8 cellular contexts compared by ENCODE assay signal in genomic region chr17:29389994-29390855, GRCh38. TPM values are rescaled to one million over a fixed set of nuclear protein-coding genes. Genes with fewer than 3 reads are reported as not detected.
DNase-seq lines count a peak whose midpoint lies in the region; ATAC-seq and TF ChIP-seq lines count a peak whose summit lies in the region.

Gene TAOK1, plus strand, starts transcription at chr17:29390363. Its CDS starts 61,186 bp downstream, at chr17:29451549.

- no peak for TF ChIP-seq CTCF in PC-9 (conservative IDR thresholded peaks at IDR 0.05)
- TF ChIP-seq CTCF in epithelial cell of esophagus (IDR thresholded peaks at IDR 0.05; ENCODE audit: insufficient read depth, low read depth, low read length, missing control alignments): no peak

- BruUV-seq in PC-9 (replicated peaks; lab: Mats Ljungman, UMichigan): no TSS peak

- H3K27ac ChIP-seq in PC-9: peak within 1 kb of the TSS; percentile 45

- peaks cover 11% of the 10 kb centered on the region; the same call in 1 of the 2 replicates for H3F3A ChIP-seq in PC-9 (ENCODE audit: insufficient read depth, low read depth)

- peak within 1 kb of the TSS; percentile 99 for H3K4me2 ChIP-seq in PC-9

- no peaks in the 10 kb centered on the region for H3K9me2 ChIP-seq in PC-9 (ENCODE audit: insufficient read depth)

- H3K79me2 ChIP-seq in PC-9 (ENCODE audit: low read depth): peaks cover 45% of the 10 kb centered on the region

- H3K27me3 ChIP-seq in PC-9 (ENCODE audit: insufficient read depth, low read depth) (no peaks in the 10 kb centered on the region), mononuclear cell (ENCODE audit: insufficient read depth, low read length) (no peaks in the 10 kb centered on the region)

- H3K9me3 ChIP-seq in PC-9 (ENCODE audit: insufficient read depth, low read depth) (no peaks in the 10 kb centered on the region), mononuclear cell (ENCODE audit: low read depth, low read length) (no peaks in the 10 kb centered on the region)

- peak; percentile 85 for ATAC-seq in GM21529 (IDR thresholded peaks at IDR 0.05; ENCODE audit: unreplicated experiment)

- H2AFZ ChIP-seq in PC-9: peak within 1 kb of the TSS; percentile 91

- intact Hi-C loops in PC-9 (cut with micrococcal nuclease; ENCODE audit: unreplicated experiment): no loop called here

- CTCF ChIA-PET in PC-9 (lab: Charles Lee): interaction anchor here (0.5 to 0.8 kb wide), 3 partner anchors 21 to 249 kb away, joined by 3 to 4 read pairs (median 4); partner anchors contain the start of gene NUFIP2

- peaks cover 10% of the 10 kb centered on the region for H4K20me1 ChIP-seq in PC-9 (ENCODE audit: insufficient read depth)

- in situ Hi-C loops in KBM-7 (cut with MboI; ENCODE audit: low pct_unique_long_range_greater_than_20kb, low sequenced_read_pairs): no loop called here

- H3K4me1 ChIP-seq in PC-9 (replicated peaks; ENCODE audit: insufficient read depth) (peaks cover 31% of the 10 kb centered on the region), mononuclear cell (ENCODE audit: insufficient read depth, low read length) (peaks cover 19% of the 10 kb centered on the region)

- H3K36me3 ChIP-seq in PC-9 (ENCODE audit: low read depth): 0 out of 2 replicates have a peak, but pooled peaks cover 8% of the 10 kb centered on the region

- H3K4me3 ChIP-seq in PC-9 (peak within 1 kb of the TSS; percentile 79), epithelial cell of esophagus (ENCODE audit: low read length) (peak within 1 kb of the TSS; percentile 89), mononuclear cell (ENCODE audit: low read length) (peak within 1 kb of the TSS; percentile 88)

- DNase-seq in DMS 273 (lab: John Stamatoyannopoulos, UW; ENCODE audit: unreplicated experiment): peak; percentile 99
- DNase-seq in KBM-7: peak; percentile 97
- DNase-seq in PC-9: peak; percentile 87 to 98
- peak; percentile 97 for DNase-seq in activated T-cell treated with anti-CD3 and anti-CD28 coated beads for 48 hours (ENCODE audit: low read depth)
- DNase-seq in epithelial cell of esophagus (ENCODE audit: low read depth): peak; percentile 98
- peak; percentile 96 to 98 for DNase-seq in stimulated activated CD8-positive, alpha-beta memory T cell treated with anti-CD3 and anti-CD28 coated beads, Interleukin-2, amount 100 ng/mL, for 48 hours (ENCODE audit: low read depth in 2 of 2)

- POLR2A ChIA-PET in PC-9 (lab: Charles Lee; ENCODE audit: unreplicated experiment): interaction anchor here (0.6 to 0.7 kb wide), 2 partner anchors 15 to 100 kb away, joined by 3 to 5 read pairs; no protein-coding TSS in a partner anchor

RNA-seq across cellular contexts. Expression of gene TAOK1, which starts in this region (rescaled TPM):
- 39.0 and 51.1 TPM in 2 replicates for total RNA-seq in PC-9 (2021)
- total RNA-seq in mononuclear cell: 23.4 TPM

Comparison
In these comparisons a context has a peak if more than half of its experiments do, and no peak if none do; other contexts are left out.
1. Peak in every context shown above with its lines: DNase-seq, ATAC-seq, H3K4me3 ChIP-seq and H3K27ac ChIP-seq.